Comparison of ENCODE assay signal across 23 cellular contexts in genomic region chr12:103308396-103308795, GRCh38.
DNase-seq lines count a peak whose midpoint lies in the region; ATAC-seq, FAIRE-seq and TF ChIP-seq lines count a peak whose summit lies in the region.
"Had no signal": no experiment of that assay in that cellular context is flagged by ENCODE, and none has a peak within 500 bp of the region (broad histone marks: within the 10 kb centered on the region; RNA-seq: fewer than 3 reads in every experiment).

No MANE protein-coding gene starts in this region.

- H3K9me3 Mint-ChIP-seq in type B pancreatic cell: no peaks in the 10 kb centered on the region
- no peaks in the 10 kb centered on the region for H3K9me3 Mint-ChIP-seq in activated T-cell treated with anti-CD3 and anti-CD28 coated beads, Interleukin-2, amount 50 U/mL, for 72 hours
- H3K9me3 Mint-ChIP-seq: CD4-positive, alpha-beta T cell had no signal

- H3K4me3 ChIP-seq in kidney (ENCODE audit: low read length in 2 of 2): no peak overlapping the region
- H3K4me3 ChIP-seq: A549, GM23248 had no signal

- H3K36me3 ChIP-seq in kidney (ENCODE audit: control insufficient read depth in 1 of 2, insufficient read depth in 2 of 2, low read length in 2 of 2): no peaks in the 10 kb centered on the region

- no peak overlapping the region for H3K27ac ChIP-seq in foreskin keratinocyte
- H3K27ac ChIP-seq in kidney (ENCODE audit: low read depth in 2 of 2, low read length in 2 of 2): no peak overlapping the region
- H3K27ac ChIP-seq: 22Rv1, A549, C4-2B, GM23248 had no signal

- FAIRE-seq in kidney (lab: Jason Lieb, UNC): no peak
- FAIRE-seq: A549, D721Med, G401.6, GM12891, GM18507, H54, HTR-8/SVneo had no signal

- H3K27me3 ChIP-seq in foreskin keratinocyte: no peaks in the 10 kb centered on the region

- TF ChIP-seq CTCF in foreskin keratinocyte (conservative IDR thresholded peaks at IDR 0.05) (no peak), type B pancreatic cell (conservative IDR thresholded peaks at IDR 0.05) (no peak), kidney (IDR thresholded peaks at IDR 0.05; ENCODE audit: borderline replicate concordance, extremely low read depth, insufficient read depth) (no peak)

- intact Hi-C loops in kidney (cut with DNase I): no loop called here

- ATAC-seq in foreskin keratinocyte: no peak
- ATAC-seq in activated T-cell treated with anti-CD3 and anti-CD28 coated beads, Interleukin-2, amount 50 U/mL, for 72 hours (replicated peaks in 1 of 2): no peak
- ATAC-seq: A549 had no signal

- H3K4me1 ChIP-seq in foreskin keratinocyte (no peaks in the 10 kb centered on the region), kidney (ENCODE audit: control insufficient read depth in 1 of 2, insufficient read depth in 1 of 2, low read depth in 1 of 2, low read length in 2 of 2) (no peaks in the 10 kb centered on the region)
- H3K4me1 ChIP-seq: A549, Caco-2 had no signal

- no peak overlapping the region for H3K9ac ChIP-seq in kidney (ENCODE audit: low read length in 2 of 2)
- H3K9ac ChIP-seq: GM23248 had no signal

- peaks cover 19% of the 10 kb centered on the region for H3K27me3 Mint-ChIP-seq in type B pancreatic cell
- no peaks in the 10 kb centered on the region for H3K27me3 Mint-ChIP-seq in activated T-cell treated with anti-CD3 and anti-CD28 coated beads, Interleukin-2, amount 50 U/mL, for 72 hours (ENCODE audit: low read depth)
- H3K27me3 Mint-ChIP-seq: CD4-positive, alpha-beta T cell had no signal

- H3K9me3 ChIP-seq in kidney (ENCODE audit: control insufficient read depth in 1 of 2, low read length in 2 of 2): no peaks in the 10 kb centered on the region
- H3K9me3 ChIP-seq: A549, Caco-2 had no signal

- H3K36me3 Mint-ChIP-seq in type B pancreatic cell: no peaks in the 10 kb centered on the region
- H3K36me3 Mint-ChIP-seq in activated T-cell treated with anti-CD3 and anti-CD28 coated beads, Interleukin-2, amount 50 U/mL, for 72 hours (ENCODE audit: insufficient read depth in 2 of 2): no peaks in the 10 kb centered on the region

- H3K27ac Mint-ChIP-seq in type B pancreatic cell: no peak overlapping the region
- H3K27ac Mint-ChIP-seq in activated T-cell treated with anti-CD3 and anti-CD28 coated beads, Interleukin-2, amount 50 U/mL, for 72 hours: no peak overlapping the region
- H3K27ac Mint-ChIP-seq: CD4-positive, alpha-beta T cell had no signal

- H3K4me1 Mint-ChIP-seq in type B pancreatic cell (ENCODE audit: unreplicated experiment): no peaks in the 10 kb centered on the region
- no peaks in the 10 kb centered on the region for H3K4me1 Mint-ChIP-seq in activated T-cell treated with anti-CD3 and anti-CD28 coated beads, Interleukin-2, amount 50 U/mL, for 72 hours (ENCODE audit: low read depth)

- DNase-seq in DMS153 (lab: John Stamatoyannopoulos, UW) (peak; percentile 32), DMS153 treated with DMSO at 0.1 percent for 48 hours (lab: John Stamatoyannopoulos, UW; ENCODE audit: unreplicated experiment) (no peak), DMS53 (lab: John Stamatoyannopoulos, UW) (peak; percentile 59), NCI-H69 (lab: John Stamatoyannopoulos, UW) (peak; percentile 29), foreskin keratinocyte (peak; percentile 20 to 52), type B pancreatic cell (ENCODE audit: extremely low spot score, unreplicated experiment) (no peak), kidney (no peak)
- no peak for DNase-seq in activated T-cell treated with anti-CD3 and anti-CD28 coated beads, Interleukin-2, amount 50 U/mL, for 72 hours
- DNase-seq: AML-193; Caco-2; CD4-positive, alpha-beta T cell; GM23248; HCEC 1CT; IMR-90 had no signal

- no peak overlapping the region for H3K4me3 Mint-ChIP-seq in type B pancreatic cell
- H3K4me3 Mint-ChIP-seq in activated T-cell treated with anti-CD3 and anti-CD28 coated beads, Interleukin-2, amount 50 U/mL, for 72 hours: no peak overlapping the region
- H3K4me3 Mint-ChIP-seq: CD4-positive, alpha-beta T cell had no signal

Comparison
In these comparisons a context has a peak if more than half of its experiments do, and no peak if none do; other contexts are left out.
1. DNase-seq: peak in DMS153 (single experiment), DMS53 (single experiment), NCI-H69 (single experiment) and foreskin keratinocyte (2 of 2); none in DMS153 treated with DMSO at 0.1 percent for 48 hours (single experiment), type B pancreatic cell (single experiment), kidney (single experiment) and activated T-cell treated with anti-CD3 and anti-CD28 coated beads, Interleukin-2, amount 50 U/mL, for 72 hours (0 of 2).